9 cellular contexts compared by ENCODE assay signal in genomic region chr7:100465702-100466311, GRCh38. TPM values are rescaled to one million over a fixed set of nuclear protein-coding genes. Genes with fewer than 3 reads are reported as not detected.
DNase-seq lines count a peak whose midpoint lies in the region; ATAC-seq and TF ChIP-seq lines count a peak whose summit lies in the region.
"Had no signal": no experiment of that assay in that cellular context is flagged by ENCODE, and none has a peak within 500 bp of the region (broad histone marks: within the 10 kb centered on the region; RNA-seq: fewer than 3 reads in every experiment).

No MANE protein-coding gene starts in this region.

- TF ChIP-seq CTCF in DND-41 (IDR thresholded peaks at IDR 0.05; ENCODE audit: borderline replicate concordance, extremely low read depth, low read length, poor library complexity, severe bottlenecking) = peak; percentile 41
- TF ChIP-seq CTCF in adrenal gland (IDR thresholded peaks at IDR 0.05) = peak; percentile 57 to 73 (median 68)

- H3K4me2 ChIP-seq in DND-41 (ENCODE audit: insufficient read depth, low read length) = no peak overlapping the region

- H3K27ac ChIP-seq in DND-41 (ENCODE audit: low read length) (no peak overlapping the region), adrenal gland (peak overlapping the region in 3 of 5 donors; percentile 49 to 74 (median 51))

- H4K20me1 ChIP-seq in DND-41 (ENCODE audit: insufficient read depth, low read length) = peaks cover 25% of the 10 kb centered on the region

- H3K4me3 ChIP-seq in DND-41 (ENCODE audit: low read depth in 1 of 2, low read length in 2 of 2) = no peak overlapping the region
- H3K4me3 ChIP-seq in adrenal gland = peak overlapping the region in 1 of 4 donors; percentile 15
- H3K4me3 ChIP-seq: skin epidermis had no signal

- H3K4me1 ChIP-seq in DND-41 (ENCODE audit: insufficient read depth, low read length) = peaks cover 5% of the 10 kb centered on the region; the same call in 1 of the 2 replicates
- peaks cover 17 to 19% of the 10 kb centered on the region in 2 donors for H3K4me1 ChIP-seq in adrenal gland (replicated peaks in 1 of 2)

- H3K79me2 ChIP-seq in DND-41 (ENCODE audit: insufficient read depth, low read length) = no peaks in the 10 kb centered on the region

- H2AFZ ChIP-seq in DND-41 (ENCODE audit: low read depth, low read length) = no peak overlapping the region

- TF ChIP-seq POLR2A in adrenal gland (IDR thresholded peaks at IDR 0.05) = no peak

- no peaks in the 10 kb centered on the region for H3K27me3 ChIP-seq in DND-41 (ENCODE audit: insufficient read depth, low read length, poor library complexity)
- no peaks in the 10 kb centered on the region for H3K27me3 ChIP-seq in adrenal gland

- DNase-seq in DND-41 = no peak
- peak; percentile 70 for DNase-seq in NCI-H1092 (lab: John Stamatoyannopoulos, UW)
- DNase-seq in adrenal gland = peak; percentile 82 to 90 (median 87)
- peak; percentile 84 for DNase-seq in cardiac septum (ENCODE audit: low spot score)
- peak; percentile 98 for DNase-seq in putamen (ENCODE audit: low spot score)
- no peak for DNase-seq in stimulated activated CD4-positive, alpha-beta T cell treated with anti-CD3 and anti-CD28 coated beads, Interleukin-2, amount 100 ng/mL, for 48 hours

- no peak overlapping the region for H3K9ac ChIP-seq in DND-41 (ENCODE audit: low read depth, low read length)

- WGBS in adrenal gland, 4 donors = 3 to 27% (median 11%) methylated on average over 3 to 17 of the region's 17 CpGs

- H3K36me3 ChIP-seq in DND-41 (ENCODE audit: insufficient read depth, low read length) (peaks cover 29% of the 10 kb centered on the region), adrenal gland (replicated peaks in 1 of 2) (peaks cover 0 to 25% of the 10 kb centered on the region in 2 donors)

- intact Hi-C loops in adrenal gland (cut with DNase I) = loop anchor here (5.0 kb wide), 3 partner anchors 96 to 221 kb away; no protein-coding TSS in a partner anchor
- intact Hi-C loops in cardiac septum (cut with DNase I) = loop anchor here (2.0 to 5.0 kb wide), 3 partner anchors 17 to 256 kb away; partner anchors contain the start of genes EPO, GIGYF1 and NYAP1

- H3K9me3 ChIP-seq in DND-41 (ENCODE audit: insufficient read depth, low read length, severe bottlenecking) (no peaks in the 10 kb centered on the region), adrenal gland (replicated peaks in 1 of 3) (no peaks in the 10 kb centered on the region)

- ATAC-seq in DND-41 (ENCODE audit: insufficient read depth, low read depth) = peak; percentile 11; the same call in 1 of the 3 replicates
- no peak for ATAC-seq in HG02571 (IDR thresholded peaks at IDR 0.05; ENCODE audit: unreplicated experiment)
- no peak for ATAC-seq in HG03457 (IDR thresholded peaks at IDR 0.05; ENCODE audit: unreplicated experiment)

RNA-seq across cellular contexts. Expression of gene SPACDR, which starts 1.7 kb away (rescaled TPM):
- total RNA-seq in adrenal gland (under 1 TPM in 3 of 8 donors, not detected in 5; 0.36 to 0.50 (median 0.48) TPM), cardiac septum (1.1 TPM)
- 1 to 10 TPM in 2 of 3 donors, not detected in 1; 1.2 to 2.9 TPM for polyA plus RNA-seq in adrenal gland

RNA-seq across cellular contexts. Expression of gene TSC22D4, which starts 13.2 kb away (rescaled TPM):
- total RNA-seq in adrenal gland = 10 to 100 TPM; 41.4 to 96.1 (median 60.7) TPM
- 10 to 100 TPM; 11.2 to 80.5 (median 73.6) TPM for polyA plus RNA-seq in adrenal gland
- 35.0 TPM for total RNA-seq in cardiac septum

RNA-seq across cellular contexts. Expression of gene NYAP1, which starts 17.9 kb away (rescaled TPM):
- 1 to 10 TPM in 7 of 8 donors, not detected in 1; 1.4 to 3.6 (median 3.3) TPM for total RNA-seq in adrenal gland
- polyA plus RNA-seq in adrenal gland = 10 to 100 TPM in 1 of 3 donors, 1 to 10 TPM in 1, under 1 TPM in 1; 0.79 to 26.1 (median 2.8) TPM
- total RNA-seq in cardiac septum = 0.22 TPM

RNA-seq across cellular contexts. Expression of gene PPP1R35, which starts 29.5 kb away (rescaled TPM):
- total RNA-seq in adrenal gland = 10 to 100 TPM; 29.9 to 64.9 (median 49.7) TPM
- 100 to 1,000 TPM in 2 of 3 donors, 1 to 10 TPM in 1; 8.5 to 283 (median 231) TPM for polyA plus RNA-seq in adrenal gland
- 15.7 TPM for total RNA-seq in cardiac septum

RNA-seq across cellular contexts. Expression of gene MEPCE, which starts 36.2 kb away (rescaled TPM):
- total RNA-seq in adrenal gland (10 to 100 TPM; 24.8 to 76.8 (median 51.8) TPM), cardiac septum (19.7 TPM)
- 10 to 100 TPM; 36.7 to 54.6 (median 47.9) TPM for polyA plus RNA-seq in adrenal gland

Comparison
In these comparisons a context has a peak if more than half of its experiments do, and no peak if none do; other contexts are left out.
1. DNase-seq: peak in NCI-H1092 (single experiment), adrenal gland (7 of 7), cardiac septum (single experiment) and putamen (single experiment); none in DND-41 (single experiment) and stimulated activated CD4-positive, alpha-beta T cell treated with anti-CD3 and anti-CD28 coated beads, Interleukin-2, amount 100 ng/mL, for 48 hours (0 of 2).